27 cellular contexts compared by ENCODE assay signal in the genomic region with DNA sequence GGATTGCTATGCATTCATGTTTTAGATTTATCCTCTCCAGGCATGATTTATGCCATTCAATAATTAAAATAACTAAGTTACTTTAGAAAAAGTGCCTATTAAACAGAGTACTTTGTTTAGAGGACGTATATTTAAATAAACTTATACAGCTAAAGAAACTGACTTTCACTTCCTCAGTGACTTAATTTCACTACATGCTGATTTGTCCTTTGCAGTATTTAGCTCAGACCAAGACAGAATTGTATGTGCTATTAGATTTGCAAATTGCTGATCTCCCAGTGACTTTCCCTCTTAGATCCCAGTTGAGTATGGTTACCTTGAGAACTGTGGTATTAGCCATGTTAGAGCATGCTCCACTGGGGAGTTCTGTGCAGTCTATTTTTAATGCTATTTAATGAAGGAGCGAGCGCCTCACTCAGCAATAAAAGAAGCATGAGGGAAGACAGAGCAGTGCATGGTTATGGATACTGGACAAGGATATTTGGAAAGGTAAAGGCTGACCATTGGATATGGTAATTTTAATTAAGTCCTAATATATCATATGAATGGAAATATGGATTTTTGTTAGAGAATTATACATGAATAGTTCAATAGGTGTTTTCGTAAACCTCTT. TPM values are rescaled to one million over a fixed set of nuclear protein-coding genes. Genes with fewer than 3 reads are reported as not detected.
DNase-seq lines count a peak whose midpoint lies in the region; ATAC-seq and TF ChIP-seq lines count a peak whose summit lies in the region.
"Had no signal": no experiment of that assay in that cellular context is flagged by ENCODE, and none has a peak within 500 bp of the region (broad histone marks: within the 10 kb centered on the region; RNA-seq: fewer than 3 reads in every experiment).

No MANE protein-coding gene starts in this region.

- no peaks in the 10 kb centered on the region for H4K20me1 ChIP-seq in SK-N-SH (ENCODE audit: insufficient read depth)

- H3K27ac ChIP-seq in SK-N-SH (ENCODE audit: low read depth in 2 of 2, low read length in 1 of 2) (no peak overlapping the region), SK-N-MC (no peak overlapping the region), WERI-Rb-1 (no peak overlapping the region)
- H3K27ac ChIP-seq: stomach had no signal

- H3K9ac ChIP-seq in SK-N-SH = no peak overlapping the region
- peak overlapping the region; percentile 71 for H3K9ac ChIP-seq in SK-N-MC (ENCODE audit: insufficient read length)

- H3K79me2 ChIP-seq in SK-N-SH (ENCODE audit: insufficient read depth) = no peaks in the 10 kb centered on the region

- H3K27ac Mint-ChIP-seq in Caco-2 (ENCODE audit: unreplicated experiment) = no peak overlapping the region
- H3K27ac Mint-ChIP-seq: activated naive CD4-positive, alpha-beta T cell treated with anti-CD3 and anti-CD28 coated beads, Interleukin-2, amount 50 U/mL, for 24 hours; activated T-cell treated with anti-CD3 and anti-CD28 coated beads, Interleukin-2, amount 50 U/mL, for 72 hours; CD14-positive monocyte; GM23338; memory B cell; natural killer cell treated with Interleukin-12 subunit alpha and Interleukin-12 subunit beta and Interleukin-15 and Interleukin-18, amount 100 ng/mL, for 72 hours had no signal

- no peaks in the 10 kb centered on the region for H3F3A ChIP-seq in SK-N-SH (replicated peaks; ENCODE audit: insufficient read depth)

- no peak for TF ChIP-seq CTCF in SK-N-SH (IDR thresholded peaks at IDR 0.05)
- no peak for TF ChIP-seq CTCF in WERI-Rb-1 (IDR thresholded peaks at IDR 0.05; ENCODE audit: low read depth, low read length)
- TF ChIP-seq CTCF in Caco-2 (IDR thresholded peaks at IDR 0.05; ENCODE audit: insufficient read depth in 1 of 2, low read depth in 1 of 2, low read length in 1 of 2, severe bottlenecking in 1 of 2, unreplicated experiment in 1 of 2) = no peak

- peak overlapping the region; percentile 17 to 68; a peak in 2 of 4 replicates for H3K4me3 ChIP-seq in SK-N-SH (ENCODE audit: low read depth in 2 of 2, low read length in 1 of 2)
- peak overlapping the region; percentile 87 for H3K4me3 ChIP-seq in SK-N-MC
- H3K4me3 ChIP-seq in WERI-Rb-1 (ENCODE audit: low read depth, low read length) = no peak overlapping the region
- no peak overlapping the region for H3K4me3 ChIP-seq in Caco-2 (ENCODE audit: low read depth, low read length)
- H3K4me3 ChIP-seq: GM23338, stomach had no signal

- no peaks in the 10 kb centered on the region for H3K9me2 ChIP-seq in SK-N-SH

- H3K9me3 Mint-ChIP-seq in Caco-2 (ENCODE audit: unreplicated experiment) = no peaks in the 10 kb centered on the region
- H3K9me3 Mint-ChIP-seq: activated naive CD4-positive, alpha-beta T cell treated with anti-CD3 and anti-CD28 coated beads, Interleukin-2, amount 50 U/mL, for 24 hours; activated T-cell treated with anti-CD3 and anti-CD28 coated beads, Interleukin-2, amount 50 U/mL, for 72 hours had no signal

- intact Hi-C loops in Caco-2 (cut with micrococcal nuclease; ENCODE audit: unreplicated experiment) = no loop called here

- H2AFZ ChIP-seq in SK-N-SH (ENCODE audit: low read depth) = no peak overlapping the region
- H2AFZ ChIP-seq: GM23338 had no signal

- no peak for DNase-seq in SK-N-SH
- no peak for DNase-seq in SK-N-MC (ENCODE audit: low read depth, low spot score)
- peak; percentile 68 for DNase-seq in myocyte (ENCODE audit: low read depth)
- no peak for DNase-seq in WERI-Rb-1
- DNase-seq in Caco-2 = no peak
- DNase-seq in NCI-H2107 (lab: John Stamatoyannopoulos, UW) = no peak
- DNase-seq: activated CD4-positive, alpha-beta T cell treated with anti-CD3 and anti-CD28 coated beads for 1 hour; activated T-cell treated with anti-CD3 and anti-CD28 coated beads, Interleukin-2, amount 50 U/mL, for 72 hours; foreskin fibroblast; kidney glomerular epithelial cell; NCI-H1694; small intestine; stimulated activated CD4-positive, alpha-beta T cell treated with anti-CD3 and anti-CD28 coated beads, Interleukin-4, amount 100 ng/mL, for 1 hour; stomach; T-helper 9 cell had no signal

- no TSS peak for BruUV-seq in Caco-2 (replicated peaks; lab: Mats Ljungman, UMichigan)

- H3K27me3 Mint-ChIP-seq in Caco-2 (ENCODE audit: insufficient read depth, unreplicated experiment) = peaks cover 4% of the 10 kb centered on the region

- H3K36me3 Mint-ChIP-seq in Caco-2 (ENCODE audit: insufficient read depth, unreplicated experiment) = no peaks in the 10 kb centered on the region
- H3K36me3 Mint-ChIP-seq: activated naive CD4-positive, alpha-beta T cell treated with anti-CD3 and anti-CD28 coated beads, Interleukin-2, amount 50 U/mL, for 24 hours; memory B cell; natural killer cell treated with Interleukin-12 subunit alpha and Interleukin-12 subunit beta and Interleukin-15 and Interleukin-18, amount 100 ng/mL, for 72 hours had no signal

- H3K4me1 ChIP-seq in SK-N-SH (ENCODE audit: control insufficient read depth in 1 of 2, insufficient read depth in 2 of 2, low read depth in 1 of 2, low read length in 1 of 2) (peaks cover 0 to 7% of the 10 kb centered on the region in 2 experiments; a peak in 1 of 4 replicates), Caco-2 (no peaks in the 10 kb centered on the region)

- POLR2A ChIA-PET in SK-N-SH (lab: Yijun Ruan, JAX) (no interaction called here), Caco-2 (lab: Charles Lee) (no interaction called here)

- H3K36me3 ChIP-seq in SK-N-SH (replicated peaks in 1 of 2; ENCODE audit: control insufficient read depth in 1 of 2, insufficient read depth in 2 of 2, low read length in 1 of 2) = no peaks in the 10 kb centered on the region
- no peaks in the 10 kb centered on the region for H3K36me3 ChIP-seq in SK-N-MC (ENCODE audit: insufficient read depth, low read length)
- H3K36me3 ChIP-seq in WERI-Rb-1 = no peaks in the 10 kb centered on the region
- no peaks in the 10 kb centered on the region for H3K36me3 ChIP-seq in Caco-2 (ENCODE audit: control insufficient read depth, insufficient read depth, low read length)
- H3K36me3 ChIP-seq: stomach had no signal

- WGBS in SK-N-SH (ENCODE audit: low lambda C conversion rate) = 91% methylated on average over 4 of the region's 4 CpGs

- CTCF ChIA-PET in SK-N-SH (lab: Yijun Ruan, JAX) = interaction anchor here (1.8 to 2.2 kb wide), 2 partner anchors 17 to 267 kb away, joined by 3 to 7 read pairs; no protein-coding TSS in a partner anchor
- CTCF ChIA-PET in Caco-2 (lab: Charles Lee) = no interaction called here

- TF ChIP-seq EP300 in SK-N-SH (IDR thresholded peaks at IDR 0.05; ENCODE audit: borderline replicate concordance in 1 of 2, low read depth in 1 of 2, low read length in 1 of 2) = no peak

- ATAC-seq in SK-N-SH treated with all-trans-retinoic acid at 6 μM for 48 hours (no peak), HG02870 (IDR thresholded peaks at IDR 0.05; ENCODE audit: unreplicated experiment) (no peak)
- ATAC-seq: activated T-cell treated with anti-CD3 and anti-CD28 coated beads, Interleukin-2, amount 50 U/mL, for 72 hours; GM23338; natural killer cell treated with Interleukin-12 subunit alpha and Interleukin-12 subunit beta and Interleukin-15 and Interleukin-18, amount 100 ng/mL, for 72 hours had no signal

- no peaks in the 10 kb centered on the region for H3K27me3 ChIP-seq in SK-N-SH (ENCODE audit: insufficient read depth)
- no peaks in the 10 kb centered on the region for H3K27me3 ChIP-seq in WERI-Rb-1 (ENCODE audit: insufficient read depth, low read depth, severe bottlenecking)
- H3K27me3 ChIP-seq in Caco-2 (replicated peaks; ENCODE audit: control insufficient read depth, insufficient read depth, low read length) = no peaks in the 10 kb centered on the region

- no peak for TF ChIP-seq RAD21 in SK-N-SH (IDR thresholded peaks at IDR 0.05; ENCODE audit: low read length)

- peak overlapping the region; percentile 81 for H3K4me2 ChIP-seq in SK-N-SH
- H3K4me2 ChIP-seq: GM23338 had no signal

- H3K9me3 ChIP-seq in SK-N-SH (no peaks in the 10 kb centered on the region), SK-N-MC (ENCODE audit: low read depth, low read length) (no peaks in the 10 kb centered on the region), WERI-Rb-1 (ENCODE audit: severe bottlenecking) (no peaks in the 10 kb centered on the region), Caco-2 (no peaks in the 10 kb centered on the region)
- H3K9me3 ChIP-seq: stomach had no signal

- no peak overlapping the region for H3K4me3 Mint-ChIP-seq in Caco-2 (ENCODE audit: unreplicated experiment)
- H3K4me3 Mint-ChIP-seq: activated naive CD4-positive, alpha-beta T cell treated with anti-CD3 and anti-CD28 coated beads, Interleukin-2, amount 50 U/mL, for 24 hours; activated T-cell treated with anti-CD3 and anti-CD28 coated beads, Interleukin-2, amount 50 U/mL, for 72 hours; GM23338; memory B cell; natural killer cell treated with Interleukin-12 subunit alpha and Interleukin-12 subunit beta and Interleukin-15 and Interleukin-18, amount 100 ng/mL, for 72 hours had no signal

- H3K4me1 Mint-ChIP-seq in Caco-2 (ENCODE audit: low read depth, unreplicated experiment) = no peaks in the 10 kb centered on the region
- H3K4me1 Mint-ChIP-seq: activated naive CD4-positive, alpha-beta T cell treated with anti-CD3 and anti-CD28 coated beads, Interleukin-2, amount 50 U/mL, for 24 hours had no signal

TF ChIP-seq in SK-N-SH, 30 proteins besides CTCF, POLR2A, EP300 and RAD21 (continues in another document):
- no peak for TF ChIP-seq GATA2 (CRISPR knock-in tag; IDR thresholded peaks at IDR 0.05)
- TF ChIP-seq, protein P1, sequence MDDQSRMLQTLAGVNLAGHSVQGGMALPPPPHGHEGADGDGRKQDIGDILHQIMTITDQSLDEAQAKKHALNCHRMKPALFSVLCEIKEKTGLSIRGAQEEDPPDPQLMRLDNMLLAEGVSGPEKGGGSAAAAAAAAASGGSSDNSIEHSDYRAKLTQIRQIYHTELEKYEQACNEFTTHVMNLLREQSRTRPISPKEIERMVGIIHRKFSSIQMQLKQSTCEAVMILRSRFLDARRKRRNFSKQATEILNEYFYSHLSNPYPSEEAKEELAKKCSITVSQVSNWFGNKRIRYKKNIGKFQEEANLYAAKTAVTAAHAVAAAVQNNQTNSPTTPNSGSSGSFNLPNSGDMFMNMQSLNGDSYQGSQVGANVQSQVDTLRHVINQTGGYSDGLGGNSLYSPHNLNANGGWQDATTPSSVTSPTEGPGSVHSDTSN (IDR thresholded peaks at IDR 0.05) = no peak

TF ChIP-seq in SK-N-SH treated with all-trans-retinoic acid at 6 μM for 48 hours, 23 proteins besides CTCF, POLR2A, EP300 and RAD21 (continues in another document):
- TF ChIP-seq RARB (CRISPR knock-in tag; IDR thresholded peaks at IDR 0.05) = no peak

RNA-seq across cellular contexts. Expression of gene ARPP21, which starts 2.7 kb away (rescaled TPM):
- polyA plus RNA-seq in SK-N-SH (2012; rRNA removed) = 1.4 and 1.6 TPM in 2 replicates
- polyA plus RNA-seq in SK-N-SH (2012; cell fraction: cytosol; rRNA removed) = 1.2 TPM in 2 replicates
- polyA plus RNA-seq in SK-N-SH (2012; cell fraction: nucleus; rRNA removed) = 2.9 TPM in 2 replicates
- total RNA-seq in myocyte (299 and 379 TPM in 2 replicates), Caco-2 (2022) (not detected in 2 replicates)
- 230 TPM for polyA plus RNA-seq in myocyte (2012)
- total RNA-seq: A673; activated CD8-positive, alpha-beta memory T cell treated with anti-CD3 and anti-CD28 coated beads for 36 hours; activated T-cell treated with anti-CD3 and anti-CD28 coated beads, Interleukin-2, amount 50 U/mL, for 72 hours; endothelial cell of umbilical vein; GM23338; M059J; natural killer cell treated with Interleukin-12 subunit alpha and Interleukin-12 subunit beta and Interleukin-15 and Interleukin-18, amount 100 ng/mL, for 72 hours; SK-MEL-5 had no signal
- polyA plus RNA-seq: CD14-positive monocyte, endothelial cell of umbilical vein, GM23338 had no signal

Comparison
In these comparisons a context has a peak if more than half of its experiments do, and no peak if none do; other contexts are left out.
1. H3K4me3 ChIP-seq: peak in SK-N-SH (2 of 2) and SK-N-MC (single experiment); none in WERI-Rb-1 (single experiment) and Caco-2 (single experiment).
2. RNA of gene ARPP21, which starts 2.7 kb away (total RNA-seq): 299 to 379 TPM in myocyte; not detected in Caco-2; every median in the first group is over 100 times any median in the second.